ENCODE assay signal across 29 cellular contexts in genomic region chr15:82414536-82415191, GRCh38. TPM values are rescaled to one million over a fixed set of nuclear protein-coding genes. Genes with fewer than 3 reads are reported as not detected.
DNase-seq lines count a peak whose midpoint lies in the region; ATAC-seq, FAIRE-seq and TF ChIP-seq lines count a peak whose summit lies in the region.
"Had no signal": no experiment of that assay in that cellular context is flagged by ENCODE, and none has a peak within 500 bp of the region (broad histone marks: within the 10 kb centered on the region; RNA-seq: fewer than 3 reads in every experiment).

No MANE protein-coding gene starts in this region.

- peak overlapping the region; percentile 54 for H2AFZ ChIP-seq in HepG2 (ENCODE audit: low read length)

- H3K4me3 ChIP-seq in breast epithelium = no peak overlapping the region
- peak overlapping the region in 2 of 3 experiments; percentile 23 to 37; a peak in 2 of 6 replicates for H3K4me3 ChIP-seq in HepG2 (replicated peaks in 1 of 3; ENCODE audit: insufficient read depth in 1 of 3, low read depth in 2 of 3, low read length in 3 of 3)
- H3K4me3 ChIP-seq: dorsolateral prefrontal cortex, esophagus muscularis mucosa, GM12878, heart right ventricle, psoas muscle had no signal

- H3K4me1 ChIP-seq in breast epithelium (no peaks in the 10 kb centered on the region), HepG2 (ENCODE audit: insufficient read depth, low read length) (peaks cover 29% of the 10 kb centered on the region)
- H3K4me1 ChIP-seq: psoas muscle had no signal

- TF ChIP-seq RAD21 in HepG2 (CRISPR knock-in tag; IDR thresholded peaks at IDR 0.05) = no peak

- DNase-seq in MCF 10A (ENCODE audit: unreplicated experiment) (peak; percentile 0), breast epithelium (ENCODE audit: low spot score in 2 of 2) (no peak), fibroblast of gingiva (ENCODE audit: low read depth) (peak; percentile 19), HepG2 (ENCODE audit: low spot score) (peak; percentile 75), type B pancreatic cell (ENCODE audit: extremely low spot score, unreplicated experiment) (no peak), NCI-H146 (lab: John Stamatoyannopoulos, UW) (no peak), NCI-H2196 treated with DMSO at 0.1 percent for 48 hours (lab: John Stamatoyannopoulos, UW; ENCODE audit: unreplicated experiment) (no peak)
- DNase-seq: 8988T; activated CD4-positive, CD25-positive, alpha-beta regulatory T cell treated with anti-CD3 and anti-CD28 coated beads, Interleukin-2, amount 50 U/mL, for 72 hours; activated naive CD8-positive, alpha-beta T cell treated with anti-CD3 and anti-CD28 coated beads, Interleukin-2, amount 50 U/mL, for 24 hours; C1 segment of cervical spinal cord; dorsolateral prefrontal cortex; GF-D8; HCEC 1CT; heart right ventricle; mesendoderm; natural killer cell; NCI-H1930; NCI-H446; psoas muscle; SK-N-SH; T1000 had no signal

- TF ChIP-seq CTCF in MCF 10A (IDR thresholded peaks at IDR 0.05; ENCODE audit: unreplicated experiment) = no peak
- TF ChIP-seq CTCF in breast epithelium (IDR thresholded peaks at IDR 0.05) = no peak
- no peak for TF ChIP-seq CTCF in HepG2 (CRISPR knock-in tag; IDR thresholded peaks at IDR 0.05)
- peak; percentile 26 for TF ChIP-seq CTCF in type B pancreatic cell (conservative IDR thresholded peaks at IDR 0.05)

- H3K27me3 ChIP-seq in breast epithelium (no peaks in the 10 kb centered on the region), HepG2 (ENCODE audit: control insufficient read depth in 1 of 2, insufficient read depth in 2 of 2, low read length in 2 of 2) (no peaks in the 10 kb centered on the region)
- H3K27me3 ChIP-seq: dorsolateral prefrontal cortex, esophagus muscularis mucosa, heart right ventricle had no signal

- in situ Hi-C loops in HepG2 (cut with HindIII; ENCODE audit: extremely low pct_ligation_motif_present, low pct_unique_long_range_greater_than_20kb) = no loop called here

- H3K27me3 Mint-ChIP-seq in MCF 10A (ENCODE audit: insufficient read depth, unreplicated experiment) (no peaks in the 10 kb centered on the region), type B pancreatic cell (no peaks in the 10 kb centered on the region)
- H3K27me3 Mint-ChIP-seq: activated naive CD8-positive, alpha-beta T cell treated with anti-CD3 and anti-CD28 coated beads, Interleukin-2, amount 50 U/mL, for 24 hours had no signal

- ATAC-seq in HepG2 (peak; percentile 96), GM21737 (IDR thresholded peaks at IDR 0.05; ENCODE audit: unreplicated experiment) (no peak)
- ATAC-seq: activated naive CD8-positive, alpha-beta T cell treated with anti-CD3 and anti-CD28 coated beads, Interleukin-2, amount 50 U/mL, for 24 hours; GM12878; heart right ventricle; natural killer cell; psoas muscle had no signal

- no peaks in the 10 kb centered on the region for H3K9me3 ChIP-seq in breast epithelium
- H3K9me3 ChIP-seq in HepG2 (ENCODE audit: low read length) = no peaks in the 10 kb centered on the region
- H3K9me3 ChIP-seq: esophagus muscularis mucosa, heart right ventricle, psoas muscle, SK-N-SH had no signal

- no peaks in the 10 kb centered on the region for H3K36me3 ChIP-seq in breast epithelium
- no peaks in the 10 kb centered on the region for H3K36me3 ChIP-seq in HepG2 (replicated peaks in 1 of 2; ENCODE audit: control insufficient read depth in 1 of 2, insufficient read depth in 2 of 2, low read length in 2 of 2)

- TF ChIP-seq EP300 in HepG2 (IDR thresholded peaks at IDR 0.05; ENCODE audit: low read depth in 2 of 2, low read length in 2 of 2) = no peak
- TF ChIP-seq EP300 in HepG2 (CRISPR knock-in tag; IDR thresholded peaks at IDR 0.05; ENCODE audit: borderline replicate concordance) = no peak

- H3K27ac ChIP-seq in breast epithelium = no peak overlapping the region
- peak overlapping the region; percentile 71 for H3K27ac ChIP-seq in HepG2 (ENCODE audit: extremely low read length, insufficient read depth, low read length)
- H3K27ac ChIP-seq: dorsolateral prefrontal cortex, esophagus muscularis mucosa, heart right ventricle, psoas muscle had no signal

- peak overlapping the region; percentile 23; the same call in 1 of the 2 replicates for H3K9ac ChIP-seq in HepG2 (ENCODE audit: insufficient read depth, low read depth, low read length)
- H3K9ac ChIP-seq: SK-N-SH had no signal

- FAIRE-seq in HepG2 (lab: Jason Lieb, UNC) = no peak
- FAIRE-seq: bronchial epithelial cell, GM12878, islet of Langerhans, RCC 7860, urothelium cell line had no signal

- no peaks in the 10 kb centered on the region for H3K4me1 Mint-ChIP-seq in MCF 10A (ENCODE audit: insufficient read depth, unreplicated experiment)
- peaks cover 5% of the 10 kb centered on the region for H3K4me1 Mint-ChIP-seq in type B pancreatic cell (ENCODE audit: unreplicated experiment)
- H3K4me1 Mint-ChIP-seq: natural killer cell had no signal

- BruUV-seq in MCF 10A (replicated peaks; lab: Mats Ljungman, UMichigan) (no TSS peak), HepG2 (replicated peaks; lab: Mats Ljungman, UMichigan) (no TSS peak)

- no peak for TF ChIP-seq POLR2A in breast epithelium (IDR thresholded peaks at IDR 0.05)
- TF ChIP-seq POLR2A in HepG2 (IDR thresholded peaks at IDR 0.05; ENCODE audit: insufficient read depth in 1 of 2, low read depth in 2 of 2, low read length in 2 of 2) = no peak

- POLR2A ChIA-PET in MCF 10A (lab: Yijun Ruan, JAX) (no interaction called here), HepG2 (lab: Yijun Ruan, JAX) (no interaction called here)

- H3K36me3 Mint-ChIP-seq in MCF 10A (ENCODE audit: insufficient read depth, unreplicated experiment) = peaks cover 12% of the 10 kb centered on the region
- H3K36me3 Mint-ChIP-seq in type B pancreatic cell = peaks cover 17% of the 10 kb centered on the region
- H3K36me3 Mint-ChIP-seq: natural killer cell had no signal

- CTCF ChIA-PET in MCF 10A (lab: Yijun Ruan, JAX) (no interaction called here), HepG2 (lab: Yijun Ruan, JAX; ENCODE audit: low intra/inter-chr PET ratio, low total read pairs) (no interaction called here)

- H3K4me3 Mint-ChIP-seq in MCF 10A (ENCODE audit: unreplicated experiment) (no peak overlapping the region), type B pancreatic cell (no peak overlapping the region)
- H3K4me3 Mint-ChIP-seq: activated naive CD8-positive, alpha-beta T cell treated with anti-CD3 and anti-CD28 coated beads, Interleukin-2, amount 50 U/mL, for 24 hours; natural killer cell had no signal

- peak overlapping the region; percentile 65 for H3K4me2 ChIP-seq in HepG2 (ENCODE audit: low read depth, low read length)
- H3K4me2 ChIP-seq: SK-N-SH had no signal

- 5% methylated on average over 6 of the region's 6 CpGs for WGBS in HepG2 (ENCODE audit: low lambda C conversion rate)

- no peak overlapping the region for H3K27ac Mint-ChIP-seq in MCF 10A (ENCODE audit: low read depth, unreplicated experiment)
- H3K27ac Mint-ChIP-seq in type B pancreatic cell = no peak overlapping the region
- H3K27ac Mint-ChIP-seq: activated naive CD8-positive, alpha-beta T cell treated with anti-CD3 and anti-CD28 coated beads, Interleukin-2, amount 50 U/mL, for 24 hours; natural killer cell had no signal

- H3K9me3 Mint-ChIP-seq in MCF 10A (ENCODE audit: unreplicated experiment) (no peaks in the 10 kb centered on the region), type B pancreatic cell (no peaks in the 10 kb centered on the region)
- H3K9me3 Mint-ChIP-seq: activated naive CD8-positive, alpha-beta T cell treated with anti-CD3 and anti-CD28 coated beads, Interleukin-2, amount 50 U/mL, for 24 hours; natural killer cell had no signal

- no peaks in the 10 kb centered on the region for H4K20me1 ChIP-seq in HepG2 (ENCODE audit: insufficient read depth, low read length)

- H3K79me2 ChIP-seq in HepG2 (ENCODE audit: insufficient read depth, low read length) = no peaks in the 10 kb centered on the region

- intact Hi-C loops in MCF 10A (cut with micrococcal nuclease) (no loop called here), breast epithelium (cut with DNase I; ENCODE audit: low total_unique reads) (no loop called here), HepG2 (cut with micrococcal nuclease; ENCODE audit: unreplicated experiment) (no loop called here)

RNA-seq across cellular contexts. Expression of gene GOLGA6L9, which starts 15.0 kb away (rescaled TPM):
- total RNA-seq in MCF 10A (2022) = 4.1 and 5.3 TPM in 2 replicates
- 1 to 10 TPM; 2.1 to 7.5 (median 4.6) TPM for total RNA-seq in breast epithelium
- total RNA-seq in HepG2 (2016; rRNA removed; fragmentation: Illumina TruSeq; extraction: Trizol) = 1.3 and 2.2 TPM in 2 replicates
- total RNA-seq in HepG2 (2016; cell fraction: cytosol; rRNA removed; fragmentation: Illumina TruSeq; extraction: Trizol; ENCODE audit: low read depth) = 0.51 and 1.1 TPM in 2 replicates
- total RNA-seq in HepG2 (2016; cell fraction: insoluble cytoplasmic fraction; rRNA removed; fragmentation: Illumina TruSeq; extraction: Trizol) = 1.2 and 2.1 TPM in 2 replicates
- total RNA-seq in HepG2 (2016; cell fraction: membrane; rRNA removed; fragmentation: Illumina TruSeq; extraction: Trizol) = 1.00 and 1.0 TPM in 2 replicates
- total RNA-seq in HepG2 (2016; cell fraction: nucleus; rRNA removed; fragmentation: Illumina TruSeq; extraction: Trizol) = 5.5 and 6.0 TPM in 2 replicates
- polyA plus RNA-seq in HepG2 (2011; rRNA removed) = 4.0 and 4.1 TPM in 2 replicates
- 1.2 and 1.8 TPM in 2 replicates for polyA plus RNA-seq in HepG2 (2011; cell fraction: cytosol; rRNA removed)
- 8.9 and 10.5 TPM in 2 replicates for polyA plus RNA-seq in HepG2 (2011; cell fraction: nucleus; rRNA removed)
- polyA plus RNA-seq in HepG2 (2012) = 4.8 and 5.4 TPM in 2 replicates
- polyA plus RNA-seq in HepG2 (2016; cell fraction: cytosol; fragmentation: Illumina TruSeq; extraction: Trizol; ENCODE audit: low read depth) = 0.15 TPM in 2 replicates
- polyA plus RNA-seq in HepG2 (2016; cell fraction: insoluble cytoplasmic fraction; fragmentation: Illumina TruSeq; extraction: Trizol; ENCODE audit: low read depth) = 1.3 and 1.5 TPM in 2 replicates
- polyA plus RNA-seq in HepG2 (2016; cell fraction: membrane; fragmentation: Illumina TruSeq; extraction: Trizol; ENCODE audit: low read depth) = 0.65 and 1.0 TPM in 2 replicates
- polyA plus RNA-seq in HepG2 (2016; cell fraction: nucleus; fragmentation: Illumina TruSeq; extraction: Trizol; ENCODE audit: insufficient read depth, low read depth) = 21.4 and 23.2 TPM in 2 replicates
- 0.91 and 1.1 TPM in 2 replicates for polyA minus RNA-seq in HepG2 (2011; rRNA and poly(A)+ RNA removed; ENCODE audit: low replicate concordance)
- 0.40 and 0.79 TPM in 2 replicates for polyA minus RNA-seq in HepG2 (2011; cell fraction: cytosol; rRNA and poly(A)+ RNA removed)
- 6.4 and 6.7 TPM in 2 replicates for polyA minus RNA-seq in HepG2 (2011; cell fraction: nucleus; rRNA and poly(A)+ RNA removed)
- 4.3 and 10.4 TPM in 2 replicates for total RNA-seq in type B pancreatic cell (ENCODE audit: low replicate concordance)

Comparison
In these comparisons a context has a peak if more than half of its experiments do, and no peak if none do; other contexts are left out.
1. DNase-seq: peak in MCF 10A (single experiment), fibroblast of gingiva (single experiment) and HepG2 (single experiment); none in breast epithelium (0 of 2), type B pancreatic cell (single experiment), NCI-H146 (single experiment) and NCI-H2196 treated with DMSO at 0.1 percent for 48 hours (single experiment).
2. H3K4me3 ChIP-seq: peak in HepG2 (2 of 3); none in breast epithelium (0 of 3).